In genomic region chr7:152202056-152202455, GRCh38 we compare ENCODE assay signal across 21 cellular contexts.
DNase-seq lines count a peak whose midpoint lies in the region; ATAC-seq and TF ChIP-seq lines count a peak whose summit lies in the region.
"Had no signal": no experiment of that assay in that cellular context is flagged by ENCODE, and none has a peak within 500 bp of the region (broad histone marks: within the 10 kb centered on the region; RNA-seq: fewer than 3 reads in every experiment).

No MANE protein-coding gene starts in this region.

- H3K9me3 ChIP-seq in left lung: no peaks in the 10 kb centered on the region
- H3K9me3 ChIP-seq: tibial nerve had no signal

- no peak overlapping the region for H3K4me3 Mint-ChIP-seq in chondrocyte (ENCODE audit: unreplicated experiment)
- no peak overlapping the region for H3K4me3 Mint-ChIP-seq in activated CD4-positive, alpha-beta memory T cell treated with anti-CD3 and anti-CD28 coated beads for 36 hours
- no peak overlapping the region for H3K4me3 Mint-ChIP-seq in stimulated activated effector memory CD8-positive, alpha-beta T cell treated with anti-CD3 and anti-CD28 coated beads, Interleukin-12 subunit alpha, Interleukin-12 subunit beta, amount 100 ng/mL, for 72 hours
- H3K4me3 Mint-ChIP-seq: activated B cell treated with CpG ODN at 0.5 μM for 24 hours; naive thymus-derived CD4-positive, alpha-beta T cell had no signal

- peak; percentile 29 for ATAC-seq in left lung
- ATAC-seq in stimulated activated effector memory CD8-positive, alpha-beta T cell treated with anti-CD3 and anti-CD28 coated beads, Interleukin-12 subunit alpha, Interleukin-12 subunit beta, amount 100 ng/mL, for 72 hours: no peak
- ATAC-seq: left cardiac atrium; naive thymus-derived CD4-positive, alpha-beta T cell had no signal

- peak; percentile 18 for DNase-seq in HS-5 (ENCODE audit: low read depth)
- DNase-seq in chondrocyte (ENCODE audit: low spot score): no peak
- no peak for DNase-seq in left lung
- DNase-seq in activated CD4-positive, alpha-beta memory T cell treated with anti-CD3 and anti-CD28 coated beads for 36 hours: no peak
- no peak for DNase-seq in GM10266 (ENCODE audit: extremely low spot score)
- DNase-seq in iPS-NIHi7 (ENCODE audit: extremely low spot score): no peak
- no peak for DNase-seq in stimulated activated effector memory CD8-positive, alpha-beta T cell treated with anti-CD3 and anti-CD28 coated beads, Interleukin-12 subunit alpha, Interleukin-12 subunit beta, amount 100 ng/mL, for 72 hours (ENCODE audit: low spot score in 2 of 2)
- DNase-seq: ACHN; activated B cell treated with CpG ODN at 0.5 μM for 24 hours; activated CD8-positive, alpha-beta memory T cell treated with anti-CD3 and anti-CD28 coated beads, Interleukin-2, amount 50 U/mL, for 48 hours; activated naive CD4-positive, alpha-beta T cell treated with anti-CD3 and anti-CD28 coated beads, Interleukin-2, amount 50 U/mL, for 16 hours; left cardiac atrium; MM.1S; naive thymus-derived CD4-positive, alpha-beta T cell; NCI-H2107; stimulated activated CD8-positive, alpha-beta memory T cell treated with anti-CD3 and anti-CD28 coated beads, Interleukin-4, amount 100 ng/mL, for 48 hours; T-helper 1 cell had no signal

- H3K27me3 ChIP-seq in ACC112 (ENCODE audit: insufficient read depth, low read length) (no peaks in the 10 kb centered on the region), left lung (no peaks in the 10 kb centered on the region)
- H3K27me3 ChIP-seq: cardiac muscle cell, hepatocyte, tibial nerve had no signal

- intact Hi-C loops in left lung (cut with DNase I): no loop called here
- intact Hi-C loops in activated CD4-positive, alpha-beta memory T cell treated with anti-CD3 and anti-CD28 coated beads for 36 hours (cut with micrococcal nuclease): no loop called here

- H3K79me2 ChIP-seq in ACC112 (ENCODE audit: control insufficient read depth, insufficient read depth, low read length, unreplicated experiment): no peaks in the 10 kb centered on the region
- H3K79me2 ChIP-seq: hepatocyte had no signal

- H3K36me3 Mint-ChIP-seq in chondrocyte (ENCODE audit: low read depth): peaks cover 22% of the 10 kb centered on the region
- peaks cover 18% of the 10 kb centered on the region for H3K36me3 Mint-ChIP-seq in activated CD4-positive, alpha-beta memory T cell treated with anti-CD3 and anti-CD28 coated beads for 36 hours
- H3K36me3 Mint-ChIP-seq in stimulated activated effector memory CD8-positive, alpha-beta T cell treated with anti-CD3 and anti-CD28 coated beads, Interleukin-12 subunit alpha, Interleukin-12 subunit beta, amount 100 ng/mL, for 72 hours: peaks cover 83% of the 10 kb centered on the region

- CTCF ChIA-PET in activated CD4-positive, alpha-beta memory T cell treated with anti-CD3 and anti-CD28 coated beads for 36 hours (lab: Charles Lee): interaction anchor here (0.8 kb wide), 1 partner anchor 504 kb away, joined by 3 read pairs; no protein-coding TSS in a partner anchor

- TF ChIP-seq CTCF in chondrocyte (IDR thresholded peaks at IDR 0.05): no peak
- TF ChIP-seq CTCF in left lung (IDR thresholded peaks at IDR 0.05): no peak
- no peak for TF ChIP-seq CTCF in GM10266 (IDR thresholded peaks at IDR 0.05; ENCODE audit: control insufficient read depth, insufficient read depth, low read depth, missing control alignments)

- H3K4me3 ChIP-seq in ACC112 (ENCODE audit: low read depth, low read length): peak overlapping the region; percentile 8; the same call in 1 of the 2 replicates
- no peak overlapping the region for H3K4me3 ChIP-seq in left lung
- H3K4me3 ChIP-seq: cardiac muscle cell, hepatocyte, tibial nerve had no signal

- no peaks in the 10 kb centered on the region for H3K27me3 Mint-ChIP-seq in chondrocyte (ENCODE audit: low read depth)
- no peaks in the 10 kb centered on the region for H3K27me3 Mint-ChIP-seq in activated CD4-positive, alpha-beta memory T cell treated with anti-CD3 and anti-CD28 coated beads for 36 hours
- H3K27me3 Mint-ChIP-seq: activated B cell treated with CpG ODN at 0.5 μM for 24 hours; naive thymus-derived CD4-positive, alpha-beta T cell had no signal

- H3K4me1 Mint-ChIP-seq in chondrocyte (ENCODE audit: low read depth): peaks cover 21% of the 10 kb centered on the region
- H3K4me1 Mint-ChIP-seq in activated CD4-positive, alpha-beta memory T cell treated with anti-CD3 and anti-CD28 coated beads for 36 hours (ENCODE audit: low read depth): no peaks in the 10 kb centered on the region
- no peaks in the 10 kb centered on the region for H3K4me1 Mint-ChIP-seq in stimulated activated effector memory CD8-positive, alpha-beta T cell treated with anti-CD3 and anti-CD28 coated beads, Interleukin-12 subunit alpha, Interleukin-12 subunit beta, amount 100 ng/mL, for 72 hours
- H3K4me1 Mint-ChIP-seq: activated B cell treated with CpG ODN at 0.5 μM for 24 hours had no signal

- H3K4me1 ChIP-seq in ACC112 (ENCODE audit: control insufficient read depth, insufficient read depth, low read length, unreplicated experiment): peaks cover 27% of the 10 kb centered on the region
- H3K4me1 ChIP-seq in left lung: no peaks in the 10 kb centered on the region
- H3K4me1 ChIP-seq: tibial nerve had no signal

- peak overlapping the region; percentile 35 for H3K27ac ChIP-seq in ACC112 (ENCODE audit: low read depth, low read length)
- H3K27ac ChIP-seq in left lung: no peak overlapping the region
- H3K27ac ChIP-seq: cardiac muscle cell, hepatocyte, tibial nerve had no signal

- H3K27ac Mint-ChIP-seq in chondrocyte (ENCODE audit: unreplicated experiment): peak overlapping the region; percentile 1
- H3K27ac Mint-ChIP-seq in activated CD4-positive, alpha-beta memory T cell treated with anti-CD3 and anti-CD28 coated beads for 36 hours: no peak overlapping the region
- no peak overlapping the region for H3K27ac Mint-ChIP-seq in stimulated activated effector memory CD8-positive, alpha-beta T cell treated with anti-CD3 and anti-CD28 coated beads, Interleukin-12 subunit alpha, Interleukin-12 subunit beta, amount 100 ng/mL, for 72 hours
- H3K27ac Mint-ChIP-seq: activated B cell treated with CpG ODN at 0.5 μM for 24 hours had no signal

- H3K9me3 Mint-ChIP-seq in chondrocyte (ENCODE audit: low read depth): no peaks in the 10 kb centered on the region
- no peaks in the 10 kb centered on the region for H3K9me3 Mint-ChIP-seq in activated CD4-positive, alpha-beta memory T cell treated with anti-CD3 and anti-CD28 coated beads for 36 hours
- no peaks in the 10 kb centered on the region for H3K9me3 Mint-ChIP-seq in stimulated activated effector memory CD8-positive, alpha-beta T cell treated with anti-CD3 and anti-CD28 coated beads, Interleukin-12 subunit alpha, Interleukin-12 subunit beta, amount 100 ng/mL, for 72 hours
- H3K9me3 Mint-ChIP-seq: activated B cell treated with CpG ODN at 0.5 μM for 24 hours had no signal

- no peak overlapping the region for H2AFZ ChIP-seq in ACC112 (ENCODE audit: low read length, unreplicated experiment)
- H2AFZ ChIP-seq: hepatocyte had no signal

- POLR2A ChIA-PET in activated CD4-positive, alpha-beta memory T cell treated with anti-CD3 and anti-CD28 coated beads for 36 hours (lab: Charles Lee): no interaction called here

- H3K36me3 ChIP-seq in ACC112 (ENCODE audit: insufficient read depth, low read length) (peaks cover 15% of the 10 kb centered on the region), left lung (peaks cover 0 to 47% of the 10 kb centered on the region in 2 donors)
